In genomic region chr1:206684478-206685255, GRCh38 we compare ENCODE assay signal across 8 cellular contexts. TPM values are rescaled to one million over a fixed set of nuclear protein-coding genes. Genes with fewer than 3 reads are reported as not detected.
DNase-seq lines count a peak whose midpoint lies in the region; TF ChIP-seq lines count a peak whose summit lies in the region.

Gene MAPKAPK2 (plus strand): TSS chr1:206684905. CDS start chr1:206685230, 325 bp downstream.

- intact Hi-C loops in testis (cut with DNase I; ENCODE audit: low total_unique reads) = no loop called here

- H2AFZ ChIP-seq in SK-N-SH (ENCODE audit: low read depth) = peak within 1 kb of the TSS; percentile 69
- H2AFZ ChIP-seq in osteoblast (ENCODE audit: low read length) = peak within 1 kb of the TSS; percentile 93

- CTCF ChIA-PET in SK-N-SH (lab: Yijun Ruan, JAX) = interaction anchor here (0.7 to 3.1 kb wide), 6 partner anchors 21 to 228 kb away, joined by 3 to 25 read pairs (median 4); partner anchors contain the start of gene DYRK3

- DNase-seq in AML-193 (lab: John Stamatoyannopoulos, UW) (peak; percentile 31 to 45), GM19238 (ENCODE audit: insufficient read length, low spot score) (peak; percentile 95), HuH-7.5 (ENCODE audit: low spot score) (peak; percentile 95), SK-N-SH (peak; percentile 99), glomerular visceral epithelial cell (ENCODE audit: extremely low spot score) (peak; percentile 80), osteoblast (ENCODE audit: insufficient read length, low spot score, missing footprints) (peak; percentile 99), testis (peak; percentile 86)
- DNase-seq in activated naive CD4-positive, alpha-beta T cell treated with anti-CD3 and anti-CD28 coated beads, Interleukin-2, amount 50 U/mL, for 16 hours = peak; percentile 70

- peaks cover 37% of the 10 kb centered on the region for H4K20me1 ChIP-seq in SK-N-SH (ENCODE audit: insufficient read depth)
- peaks cover 35% of the 10 kb centered on the region for H4K20me1 ChIP-seq in osteoblast (ENCODE audit: insufficient read depth, low read length)

- H3K9me3 ChIP-seq in SK-N-SH (no peaks in the 10 kb centered on the region), osteoblast (ENCODE audit: low read depth, low read length) (no peaks in the 10 kb centered on the region), testis (no peaks in the 10 kb centered on the region)

- POLR2A ChIA-PET in SK-N-SH (lab: Yijun Ruan, JAX) = interaction anchor here (1.6 kb wide), 1 partner anchor 72 kb away, joined by 4 read pairs; the partner anchor contains the start of gene EIF2D

- H3K4me3 ChIP-seq in SK-N-SH (ENCODE audit: low read depth in 2 of 2, low read length in 1 of 2) (peak within 1 kb of the TSS; percentile 87 to 90), osteoblast (ENCODE audit: insufficient read depth, low read length) (peak within 1 kb of the TSS; percentile 90), testis (peak within 1 kb of the TSS; percentile 74 to 92)

- H3K9ac ChIP-seq in SK-N-SH = peak within 1 kb of the TSS; percentile 84

- H3K79me2 ChIP-seq in SK-N-SH (ENCODE audit: insufficient read depth) (peaks cover 41% of the 10 kb centered on the region), osteoblast (ENCODE audit: insufficient read depth, low read length) (peaks cover 43% of the 10 kb centered on the region)

- TF ChIP-seq EP300 in SK-N-SH (IDR thresholded peaks at IDR 0.05; ENCODE audit: borderline replicate concordance in 1 of 2, low read depth in 1 of 2, low read length in 1 of 2) = no peak

- TF ChIP-seq RAD21 in SK-N-SH (IDR thresholded peaks at IDR 0.05; ENCODE audit: low read length) = no peak

- H3K9me2 ChIP-seq in SK-N-SH = no peaks in the 10 kb centered on the region

- H3K36me3 ChIP-seq in SK-N-SH (replicated peaks in 1 of 2; ENCODE audit: control insufficient read depth in 1 of 2, insufficient read depth in 2 of 2, low read length in 1 of 2) = peaks cover 0 to 5% of the 10 kb centered on the region in 2 experiments
- H3K36me3 ChIP-seq in osteoblast (ENCODE audit: insufficient read depth, low read length) = no peaks in the 10 kb centered on the region
- H3K36me3 ChIP-seq in testis (ENCODE audit: low read depth, missing control alignments) = no peaks in the 10 kb centered on the region

- no peak for TF ChIP-seq CTCF in SK-N-SH (IDR thresholded peaks at IDR 0.05)
- TF ChIP-seq CTCF in osteoblast (IDR thresholded peaks at IDR 0.05; ENCODE audit: extremely low read depth, low read depth, low read length) = no peak
- no peak for TF ChIP-seq CTCF in testis (IDR thresholded peaks at IDR 0.05)

- H3F3A ChIP-seq in SK-N-SH (replicated peaks; ENCODE audit: insufficient read depth) = peaks cover 7% of the 10 kb centered on the region

- H3K27ac ChIP-seq in SK-N-SH (ENCODE audit: low read depth in 2 of 2, low read length in 1 of 2) (peak within 1 kb of the TSS; percentile 74 to 93), osteoblast (ENCODE audit: low read depth, low read length) (peak within 1 kb of the TSS; percentile 97), testis (peak within 1 kb of the TSS; percentile 68 to 95)

- peak within 1 kb of the TSS; percentile 94 for H3K4me2 ChIP-seq in SK-N-SH
- H3K4me2 ChIP-seq in osteoblast (ENCODE audit: insufficient read depth, low read length) = peak within 1 kb of the TSS; percentile 90

- WGBS in SK-N-SH (ENCODE audit: low lambda C conversion rate) = 3% methylated on average over 20 of the region's 71 CpGs
- WGBS in testis, 2 donors = 1 to 3% methylated on average over 14 to 30 of the region's 71 CpGs

- H3K4me1 ChIP-seq in SK-N-SH (ENCODE audit: control insufficient read depth in 1 of 2, insufficient read depth in 2 of 2, low read depth in 1 of 2, low read length in 1 of 2) = peaks cover 28 to 33% of the 10 kb centered on the region in 2 experiments
- peaks cover 27% of the 10 kb centered on the region for H3K4me1 ChIP-seq in osteoblast (ENCODE audit: insufficient read depth, low read length)
- peaks cover 27% of the 10 kb centered on the region for H3K4me1 ChIP-seq in testis

- TF ChIP-seq POLR2A in testis (IDR thresholded peaks at IDR 0.05) = no peak

- H3K27me3 ChIP-seq in SK-N-SH (ENCODE audit: insufficient read depth) (peaks cover 4% of the 10 kb centered on the region; the same call in 1 of the 2 replicates), osteoblast (ENCODE audit: insufficient read depth, low read length) (peaks cover 16% of the 10 kb centered on the region), testis (no peaks in the 10 kb centered on the region)

TF ChIP-seq in SK-N-SH, 30 proteins besides CTCF, POLR2A, EP300 and RAD21:
- TF ChIP-seq GATA2 (CRISPR knock-in tag; IDR thresholded peaks at IDR 0.05) (no peak), RCOR1 (IDR thresholded peaks at IDR 0.05; ENCODE audit: low read length) (no peak), CHD2 (IDR thresholded peaks at IDR 0.05; ENCODE audit: low read length, partially characterized antibody) (peak; percentile 34)

RNA-seq across cellular contexts. Expression of gene MAPKAPK2, which starts in this region (rescaled TPM):
- polyA plus RNA-seq in SK-N-SH (2012; rRNA removed) = 45.9 and 46.8 TPM in 2 replicates
- polyA plus RNA-seq in SK-N-SH (2012; cell fraction: cytosol; rRNA removed) = 34.8 and 47.6 TPM in 2 replicates
- 75.5 and 84.1 TPM in 2 replicates for polyA plus RNA-seq in SK-N-SH (2012; cell fraction: nucleus; rRNA removed)
- total RNA-seq in osteoblast = 38.0 and 40.1 TPM in 2 replicates
- 10 to 100 TPM; 66.3 to 69.1 TPM for total RNA-seq in testis
- 76.5 TPM for polyA plus RNA-seq in testis (ENCODE audit: insufficient read depth, low read depth, low replicate concordance)

Comparison
In these comparisons a context has a peak if more than half of its experiments do, and no peak if none do; other contexts are left out.
1. Peak in every context shown above with its lines: DNase-seq, H3K4me3 ChIP-seq and H3K27ac ChIP-seq.
2. DNase-seq: peak in every context shown above with its lines; median percentile 99 in SK-N-SH; 99 in osteoblast; 95 in GM19238; 95 in HuH-7.5; 86 in testis; 80 in glomerular visceral epithelial cell; 70 in activated naive CD4-positive, alpha-beta T cell treated with anti-CD3 and anti-CD28 coated beads, Interleukin-2, amount 50 U/mL, for 16 hours; 38 in AML-193.